26 cellular contexts compared by ENCODE assay signal in genomic region chr2:166128156-166128505, GRCh38. TPM values are rescaled to one million over a fixed set of nuclear protein-coding genes. Genes with fewer than 3 reads are reported as not detected.
"Had no signal": no experiment of that assay in that cellular context is flagged by ENCODE, and none has a peak within 500 bp of the region (broad histone marks: within the 10 kb centered on the region; RNA-seq: fewer than 3 reads in every experiment).

No MANE protein-coding gene starts in this region.

- H3K4me1 ChIP-seq: adrenal gland, ascending aorta, colonic mucosa, gastrocnemius medialis, vagina had no signal

- H3K4me3 ChIP-seq: adrenal gland, ascending aorta, colonic mucosa, esophagus muscularis mucosa, gastrocnemius medialis, spleen, thoracic aorta, vagina had no signal

- H3K36me3 Mint-ChIP-seq: activated naive CD8-positive, alpha-beta T cell; type B pancreatic cell had no signal

- DNase-seq: activated B cell treated with CpG ODN at 0.5 μM for 24 hours; activated CD4-positive, alpha-beta T cell treated with anti-CD3 and anti-CD28 coated beads for 4 hours; activated CD4-positive, alpha-beta T cell treated with anti-CD3 and anti-CD28 coated beads, Interleukin-2, amount 50 U/mL, for 48 hours; activated CD8-positive, alpha-beta memory T cell treated with anti-CD3 and anti-CD28 coated beads, Interleukin-2, amount 50 U/mL, for 48 hours; activated naive CD4-positive, alpha-beta T cell; activated T-cell treated with anti-CD3 and anti-CD28 coated beads, Interleukin-2, amount 50 U/mL, for 4 hours; adrenal gland; colonic mucosa; effector memory CD8-positive, alpha-beta T cell; gastrocnemius medialis; occipital lobe; spleen; stimulated activated CD4-positive, alpha-beta T cell treated with anti-CD3 and anti-CD28 coated beads, Interleukin-4, amount 100 ng/mL, for 24 hours; stimulated activated naive CD4-positive, alpha-beta T cell treated with Interleukin-2 at 50 U/mL for 16 hours; T1000 had no signal

- H3K9me3 ChIP-seq: adrenal gland, ascending aorta, colonic mucosa, esophagus muscularis mucosa, gastrocnemius medialis, spleen, thoracic aorta, vagina had no signal

- H3K27me3 ChIP-seq: adrenal gland, ascending aorta, colonic mucosa, gastrocnemius medialis, vagina had no signal

- H3K4me3 Mint-ChIP-seq: activated B cell treated with CpG ODN at 0.5 μM for 24 hours; activated naive CD8-positive, alpha-beta T cell; activated T-cell treated with anti-CD3 and anti-CD28 coated beads, Interleukin-2, amount 50 U/mL, for 4 hours; effector memory CD8-positive, alpha-beta T cell had no signal

- H3K9me3 Mint-ChIP-seq: activated B cell treated with CpG ODN at 0.5 μM for 24 hours; activated T-cell treated with anti-CD3 and anti-CD28 coated beads, Interleukin-2, amount 50 U/mL, for 4 hours; activated T-helper 2 cell treated with anti-CD3 and anti-CD28 coated beads, Interferon-gamma antibody, Interleukin-2, Interleukin-4, amounts not matched to agents 10 μg/mL and 5 μg/mL and 100 μg/mL, durations not matched to agents 14 hours and 24 hours and 36 hours; effector memory CD8-positive, alpha-beta T cell; type B pancreatic cell had no signal

- H3K27ac Mint-ChIP-seq: activated B cell treated with CpG ODN at 0.5 μM for 24 hours; activated naive CD8-positive, alpha-beta T cell; activated T-helper 2 cell treated with anti-CD3 and anti-CD28 coated beads, Interferon-gamma antibody, Interleukin-2, Interleukin-4, amounts not matched to agents 10 μg/mL and 5 μg/mL and 100 μg/mL, durations not matched to agents 14 hours and 24 hours and 36 hours; effector memory CD8-positive, alpha-beta T cell; type B pancreatic cell had no signal

- H3K27ac ChIP-seq: adrenal gland, ascending aorta, colonic mucosa, esophagus muscularis mucosa, gastrocnemius medialis, spleen, thoracic aorta, vagina had no signal

- H3K36me3 ChIP-seq: adrenal gland, ascending aorta, colonic mucosa, esophagus muscularis mucosa, gastrocnemius medialis, spleen, thoracic aorta, vagina had no signal

RNA-seq across cellular contexts. Expression of gene SCN1A, which starts 0.3 kb away (rescaled TPM):
- total RNA-seq: activated B cell treated with CpG ODN at 0.5 μM for 24 hours; activated CD8-positive, alpha-beta memory T cell treated with anti-CD3 and anti-CD28 coated beads for 36 hours; activated T-cell treated with anti-CD3 and anti-CD28 coated beads, Interleukin-2, amount 50 U/mL, for 4 hours; activated T-helper 2 cell treated with anti-CD3 and anti-CD28 coated beads, Interferon-gamma antibody, Interleukin-2, Interleukin-4, amounts not matched to agents 10 μg/mL and 5 μg/mL and 100 μg/mL, durations not matched to agents 14 hours and 24 hours and 36 hours; ascending aorta; gastrocnemius medialis; liver; posterior vena cava; renal cortical epithelial cell; spleen; thoracic aorta; vagina had no signal
